ENCODE assay signal across 24 cellular contexts in genomic region chr18:69974365-69974764, GRCh38. TPM values are rescaled to one million over a fixed set of nuclear protein-coding genes. Genes with fewer than 3 reads are reported as not detected.
A peak's percentile ranks its signal among the peaks of the same experiment; 100 is the strongest.
DNase-seq lines count a peak whose midpoint lies in the region; ATAC-seq and TF ChIP-seq lines count a peak whose summit lies in the region.
"Had no signal": no experiment of that assay in that cellular context is flagged by ENCODE, and none has a peak within 500 bp of the region (broad histone marks: within the 10 kb centered on the region; RNA-seq: fewer than 3 reads in every experiment).

No MANE protein-coding gene starts in this region.

- no peak overlapping the region for H3K14ac ChIP-seq in IMR-90 (replicated peaks; ENCODE audit: low read depth, low read length)

- H3K27ac ChIP-seq in IMR-90 (ENCODE audit: insufficient read depth, low read length) (no peak overlapping the region), brain microvascular endothelial cell (no peak overlapping the region), foreskin keratinocyte (no peak overlapping the region), OCI-LY7 (ENCODE audit: low read depth, low read length, poor library complexity, severe bottlenecking) (no peak overlapping the region), GM23338 (ENCODE audit: low read depth) (no peak overlapping the region)
- H3K27ac ChIP-seq: skin epidermis had no signal

- H3K4ac ChIP-seq in IMR-90 (ENCODE audit: low read depth, low read length), result no peak overlapping the region

- H4K20me1 ChIP-seq in IMR-90 (ENCODE audit: insufficient read depth, low read length) (no peaks in the 10 kb centered on the region), OCI-LY7 (ENCODE audit: insufficient read depth, low read length) (no peaks in the 10 kb centered on the region), GM23338 (replicated peaks; ENCODE audit: insufficient read depth) (no peaks in the 10 kb centered on the region)

- no peak overlapping the region for H2BK20ac ChIP-seq in IMR-90 (ENCODE audit: low read depth, low read length)

- no peaks in the 10 kb centered on the region for H3K79me2 ChIP-seq in OCI-LY7 (ENCODE audit: insufficient read depth, low read depth, low read length)
- no peaks in the 10 kb centered on the region for H3K79me2 ChIP-seq in GM23338 (replicated peaks; ENCODE audit: insufficient read depth)

- no peak overlapping the region for H3K4me3 Mint-ChIP-seq in GM23338
- H3K4me3 Mint-ChIP-seq: brain, naive B cell had no signal

- dilution Hi-C loops in IMR-90 (cut with HindIII; ENCODE audit: low sequenced_read_pairs, unreplicated experiment), result no loop called here

- no peak overlapping the region for H3K23ac ChIP-seq in IMR-90 (ENCODE audit: low read depth, low read length)

- intact Hi-C loops in IMR-90 (cut with micrococcal nuclease), result no loop called here
- intact Hi-C loops in OCI-LY7 (cut with micrococcal nuclease; ENCODE audit: unreplicated experiment), result no loop called here

- H3K36me3 ChIP-seq in IMR-90 (ENCODE audit: control insufficient read depth, insufficient read depth, low read length), result no peaks in the 10 kb centered on the region
- H3K36me3 ChIP-seq in brain microvascular endothelial cell (replicated peaks), result no peaks in the 10 kb centered on the region
- no peaks in the 10 kb centered on the region for H3K36me3 ChIP-seq in OCI-LY7 (ENCODE audit: insufficient read depth, low read length)
- peaks cover 4% of the 10 kb centered on the region; the same call in 1 of the 2 replicates for H3K36me3 ChIP-seq in GM23338 (ENCODE audit: insufficient read depth)

- H3F3A ChIP-seq in GM23338 (replicated peaks; ENCODE audit: low read depth), result no peaks in the 10 kb centered on the region

- H3K9me3 ChIP-seq in IMR-90 (ENCODE audit: control insufficient read depth, insufficient read depth, low read length), result peaks cover 8% of the 10 kb centered on the region
- H3K9me3 ChIP-seq in OCI-LY7 (ENCODE audit: low read length), result no peaks in the 10 kb centered on the region
- H3K9me3 ChIP-seq: Caco-2 had no signal

- no peak overlapping the region for H2AK9ac ChIP-seq in IMR-90 (replicated peaks; ENCODE audit: low read depth, low read length, poor library complexity)

- H3K79me1 ChIP-seq in IMR-90 (ENCODE audit: low read depth in 1 of 2, low read length in 2 of 2), result no peaks in the 10 kb centered on the region

- no peak overlapping the region for H2BK15ac ChIP-seq in IMR-90 (ENCODE audit: low read depth, low read length)

- in situ Hi-C loops in IMR-90 (cut with MboI; ENCODE audit: low sequenced_read_pairs), result no loop called here
- in situ Hi-C loops in brain microvascular endothelial cell (cut with HindIII; ENCODE audit: low pct_ligation_motif_present, low sequenced_read_pairs), result no loop called here

- H3K56ac ChIP-seq in IMR-90 (ENCODE audit: extremely low read depth, insufficient read depth, low read length), result no peak overlapping the region

- H4K5ac ChIP-seq in IMR-90 (ENCODE audit: low read depth, low read length), result no peak overlapping the region

- no CpG with 5 or more reads among the region's 1 CpG for WGBS in IMR-90 (ENCODE audit: extremely low coverage in 2 of 2, insufficient read length in 1 of 2), 2 experiments

- H3K4me2 ChIP-seq in IMR-90 (ENCODE audit: low read depth, low read length), result no peak overlapping the region
- no peak overlapping the region for H3K4me2 ChIP-seq in OCI-LY7 (ENCODE audit: low read length)
- H3K4me2 ChIP-seq in GM23338, result no peak overlapping the region

- TF ChIP-seq CTCF in IMR-90 (conservative IDR thresholded peaks at IDR 0.05; ENCODE audit: low read depth, low read length) (no peak), brain microvascular endothelial cell (IDR thresholded peaks at IDR 0.05; ENCODE audit: low read depth, low read length, missing control alignments) (no peak), foreskin keratinocyte (conservative IDR thresholded peaks at IDR 0.05) (no peak), OCI-LY7 (conservative IDR thresholded peaks at IDR 0.05; ENCODE audit: low read length) (no peak), GM23338 (conservative IDR thresholded peaks at IDR 0.05; ENCODE audit: low read depth in 2 of 2) (no peak)

- H3K4me3 ChIP-seq in IMR-90 (ENCODE audit: insufficient read depth, low read depth, low read length) (no peak overlapping the region), brain microvascular endothelial cell (ENCODE audit: low read depth, low read length) (no peak overlapping the region), OCI-LY7 (ENCODE audit: low read depth, low read length, poor library complexity, severe bottlenecking) (no peak overlapping the region), GM23338 (no peak overlapping the region)
- H3K4me3 ChIP-seq: skin epidermis had no signal

- peaks cover 40% of the 10 kb centered on the region for H3K9me3 Mint-ChIP-seq in GM23338

- no peak overlapping the region for H3K9ac ChIP-seq in IMR-90 (ENCODE audit: low read depth, low read length)

- H3K27me3 ChIP-seq in IMR-90 (ENCODE audit: control insufficient read depth, insufficient read depth, low read length) (no peaks in the 10 kb centered on the region), brain microvascular endothelial cell (replicated peaks) (no peaks in the 10 kb centered on the region), foreskin keratinocyte (no peaks in the 10 kb centered on the region), GM23338 (ENCODE audit: insufficient read depth) (no peaks in the 10 kb centered on the region)

- H3K9me2 ChIP-seq in OCI-LY7 (ENCODE audit: insufficient read depth, low read length) (no peaks in the 10 kb centered on the region), GM23338 (ENCODE audit: insufficient read depth) (0 out of 2 replicates have a peak, but pooled peaks cover 5% of the 10 kb centered on the region)

- H2AFZ ChIP-seq in IMR-90 (replicated peaks; ENCODE audit: low read length, poor library complexity) (no peak overlapping the region), OCI-LY7 (ENCODE audit: low read length) (no peak overlapping the region), GM23338 (no peak overlapping the region)

- no peak for TF ChIP-seq RAD21 in IMR-90 (IDR thresholded peaks at IDR 0.05; ENCODE audit: low read length)

- H2BK120ac ChIP-seq in IMR-90 (ENCODE audit: low read depth, low read length), result no peak overlapping the region

- no peak for TF ChIP-seq POLR2A in IMR-90 (IDR thresholded peaks at IDR 0.05; ENCODE audit: low read depth, low read length)

- no peaks in the 10 kb centered on the region for H3K9me1 ChIP-seq in IMR-90 (ENCODE audit: insufficient read depth, low read length)

- ATAC-seq in IMR-90 (ENCODE audit: low read depth) (no peak), foreskin keratinocyte (no peak), GM19395 (IDR thresholded peaks at IDR 0.05; ENCODE audit: unreplicated experiment) (no peak), GM23338 (no peak), HG02884 (IDR thresholded peaks at IDR 0.05; ENCODE audit: unreplicated experiment) (no peak)

- H4K91ac ChIP-seq in IMR-90 (ENCODE audit: insufficient read depth, low read depth, low read length), result no peak overlapping the region

- H3K4me1 ChIP-seq in IMR-90 (ENCODE audit: control insufficient read depth, insufficient read depth, low read length), result 0 out of 2 replicates have a peak, but pooled peaks cover 3% of the 10 kb centered on the region
- H3K4me1 ChIP-seq in foreskin keratinocyte, result no peaks in the 10 kb centered on the region
- H3K4me1 ChIP-seq in OCI-LY7 (ENCODE audit: insufficient read depth, low read length, poor library complexity, severe bottlenecking), result no peaks in the 10 kb centered on the region
- no peaks in the 10 kb centered on the region for H3K4me1 ChIP-seq in GM23338 (ENCODE audit: insufficient read depth)
- H3K4me1 ChIP-seq: Caco-2 had no signal

- H3K27me3 Mint-ChIP-seq in GM23338 (ENCODE audit: insufficient read depth, low read depth, poor library complexity), result peaks cover 2% of the 10 kb centered on the region
- H3K27me3 Mint-ChIP-seq: naive B cell had no signal

- H2AK5ac ChIP-seq in IMR-90 (ENCODE audit: low read depth, low read length), result no peak overlapping the region

- H3K18ac ChIP-seq in IMR-90 (ENCODE audit: low read depth, low read length), result no peak overlapping the region

- H3K36me3 Mint-ChIP-seq in GM23338 (ENCODE audit: low read depth), result peaks cover 27% of the 10 kb centered on the region

- CTCF ChIA-PET in IMR-90 (lab: Yijun Ruan, JAX) (no interaction called here), OCI-LY7 (lab: Charles Lee; ENCODE audit: unreplicated experiment) (no interaction called here)

- H3K27ac Mint-ChIP-seq in GM23338, result no peak overlapping the region
- H3K27ac Mint-ChIP-seq: brain, naive B cell had no signal

- H3K4me1 Mint-ChIP-seq in GM23338, result no peaks in the 10 kb centered on the region
- H3K4me1 Mint-ChIP-seq: brain had no signal

- DNase-seq in CD1c-positive myeloid dendritic cell (ENCODE audit: extremely low spot score) (peak; percentile 51), IMR-90 (peak; percentile 65), brain microvascular endothelial cell (peak; percentile 31), foreskin keratinocyte (peak; percentile 11 to 53), OCI-LY7 (ENCODE audit: low spot score) (no peak), GM23338 (ENCODE audit: low spot score) (no peak)
- DNase-seq: activated CD4-positive, alpha-beta T cell treated with anti-CD3 and anti-CD28 coated beads, Interleukin-2, amount 50 U/mL, for 1 hour; activated CD8-positive, alpha-beta memory T cell treated with anti-CD3 and anti-CD28 coated beads, Interleukin-2, amount 50 U/mL, for 48 hours; activated naive CD4-positive, alpha-beta T cell treated with anti-CD3 and anti-CD28 coated beads, Interleukin-2, amount 50 U/mL, for 16 hours; Caco-2; dermis blood vessel endothelial cell; erythroblast; islet precursor cell; MM.1S; naive B cell; NCI-H2029 treated with DMSO at 0.1 percent for 48 hours; NCI-H446 treated with DMSO at 0.1 percent for 48 hours; posterior cingulate gyrus; stimulated activated CD4-positive, alpha-beta T cell treated with anti-CD3 and anti-CD28 coated beads, Interleukin-4, amount 100 ng/mL, for 24 hours; SW 1271 had no signal

- H2BK5ac ChIP-seq in IMR-90 (ENCODE audit: low read depth, low read length, poor library complexity, severe bottlenecking), result no peak overlapping the region

- H4K8ac ChIP-seq in IMR-90 (ENCODE audit: low read depth in 2 of 2, low read length in 2 of 2), result no peak overlapping the region

- POLR2A ChIA-PET in IMR-90 (lab: Charles Lee; ENCODE audit: unreplicated experiment) (no interaction called here), OCI-LY7 (lab: Charles Lee) (no interaction called here)

- BruUV-seq in IMR-90 (replicated peaks; lab: Mats Ljungman, UMichigan), result no TSS peak
- no TSS peak for BruUV-seq in OCI-LY7 (replicated peaks; lab: Mats Ljungman, UMichigan)

RNA-seq across cellular contexts. Expression of gene CD226, which starts 26.7 kb away (rescaled TPM):
- total RNA-seq in IMR-90 (2012; rRNA removed) (under 0.01 and 1.1 TPM in 2 replicates), foreskin keratinocyte (0.60 and 0.75 TPM in 2 replicates), OCI-LY7 (2022) (0.25 TPM in 1 of 2 replicates, not detected in the other)
- polyA plus RNA-seq in IMR-90 (2012; rRNA removed) (0.07 and 0.29 TPM in 2 replicates), foreskin keratinocyte (0.11 and 0.14 TPM in 2 replicates), GM23338 (2016; fragmentation: Nextera tagmentation; extraction: Ambion mirVana) (0.19 TPM in 1 of 2 replicates, not detected in the other)
- 0.03 and 0.26 TPM in 2 replicates for polyA plus RNA-seq in IMR-90 (2012; cell fraction: cytosol; rRNA removed)
- 0.15 and 0.55 TPM in 2 replicates for polyA plus RNA-seq in IMR-90 (2012; cell fraction: nucleus; rRNA removed; ENCODE audit: low replicate concordance)
- total RNA-seq in OCI-LY7 (2014; rRNA removed; shearing (Covaris generic)), result not detected in 2 replicates
- 0.04 TPM in 1 of 2 replicates, not detected in the other for total RNA-seq in GM23338 (2014; rRNA removed; shearing (Covaris generic))

Comparison
In these comparisons a context has a peak if more than half of its experiments do, and no peak if none do; other contexts are left out.
1. DNase-seq: peak in CD1c-positive myeloid dendritic cell (single experiment), IMR-90 (single experiment), brain microvascular endothelial cell (single experiment) and foreskin keratinocyte (2 of 2); none in OCI-LY7 (single experiment) and GM23338 (single experiment).